3 cellular contexts compared by ENCODE assay signal in genomic region chr1:219948766-219949165, GRCh38. TPM values are rescaled to one million over a fixed set of nuclear protein-coding genes. Genes with fewer than 3 reads are reported as not detected.
"Had no signal": no experiment of that assay in that cellular context is flagged by ENCODE, and none has a peak within 500 bp of the region (broad histone marks: within the 10 kb centered on the region; RNA-seq: fewer than 3 reads in every experiment).

No MANE protein-coding gene starts in this region.

RNA-seq across cellular contexts. Expression of gene SLC30A10, which starts 20.4 kb away (rescaled TPM):
- total RNA-seq: GM23248, H4, HFFc6 had no signal
- polyA plus RNA-seq: GM23248 had no signal
